18 cellular contexts compared by ENCODE assay signal in genomic region chr3:48024401-48024800, GRCh38. TPM values are rescaled to one million over a fixed set of nuclear protein-coding genes. Genes with fewer than 3 reads are reported as not detected.
DNase-seq lines count a peak whose midpoint lies in the region; ATAC-seq and TF ChIP-seq lines count a peak whose summit lies in the region.
"Had no signal": no experiment of that assay in that cellular context is flagged by ENCODE, and none has a peak within 500 bp of the region (broad histone marks: within the 10 kb centered on the region; RNA-seq: fewer than 3 reads in every experiment).

No MANE protein-coding gene starts in this region.

- no peaks in the 10 kb centered on the region for H3K27me3 ChIP-seq in left ventricle myocardium inferior (ENCODE audit: low read depth)
- no peaks in the 10 kb centered on the region for H3K27me3 ChIP-seq in heart left ventricle
- H3K27me3 ChIP-seq in adipocyte (replicated peaks; ENCODE audit: control insufficient read depth, insufficient read depth, low read length), result no peaks in the 10 kb centered on the region
- no peaks in the 10 kb centered on the region for H3K27me3 ChIP-seq in thyroid gland
- H3K27me3 ChIP-seq in tibial artery, result no peaks in the 10 kb centered on the region
- H3K27me3 ChIP-seq: SJSA1 had no signal

- no peaks in the 10 kb centered on the region for H3K36me3 ChIP-seq in left ventricle myocardium inferior
- H3K36me3 ChIP-seq in heart left ventricle, result no peaks in the 10 kb centered on the region
- no peaks in the 10 kb centered on the region for H3K36me3 ChIP-seq in adipocyte (ENCODE audit: control insufficient read depth, insufficient read depth, low read length, severe bottlenecking)
- H3K36me3 ChIP-seq in thyroid gland, result no peaks in the 10 kb centered on the region
- H3K36me3 ChIP-seq in tibial artery, result no peaks in the 10 kb centered on the region

- intact Hi-C loops in left ventricle myocardium inferior (cut with micrococcal nuclease), result no loop called here
- intact Hi-C loops in heart left ventricle (cut with DNase I), result no loop called here
- intact Hi-C loops in thyroid gland (cut with DNase I), result no loop called here
- intact Hi-C loops in tibial artery (cut with DNase I; ENCODE audit: low total_unique reads), result no loop called here

- H3K9me3 ChIP-seq in left ventricle myocardium inferior (replicated peaks) (no peaks in the 10 kb centered on the region), heart left ventricle (no peaks in the 10 kb centered on the region), adipocyte (ENCODE audit: control insufficient read depth, low read length) (no peaks in the 10 kb centered on the region), thyroid gland (no peaks in the 10 kb centered on the region), tibial artery (no peaks in the 10 kb centered on the region)
- H3K9me3 ChIP-seq: SJSA1 had no signal

- ATAC-seq in heart left ventricle (no peak), GM18868 (IDR thresholded peaks at IDR 0.05; ENCODE audit: unreplicated experiment) (no peak)

- WGBS in heart left ventricle, 4 donors, result 52 to 79% (median 74%) methylated on average over 1 of the region's 1 CpG
- WGBS in thyroid gland, 2 donors, result 86 to 96% methylated on average over 1 of the region's 1 CpG

- DNase-seq in left ventricle myocardium inferior (no peak), heart left ventricle (no peak), adipocyte (ENCODE audit: low read depth) (peak; percentile 15), foreskin melanocyte (peak; percentile 74), thyroid gland (no peak), medulla oblongata (ENCODE audit: extremely low spot score) (no peak), tibial artery (no peak)
- DNase-seq: C1 segment of cervical spinal cord, DMS153, NCI-H1048, NCI-H146, NCI-H2081, NCI-H510A, NCI-H82, PC-9 had no signal

- TF ChIP-seq POLR2A in heart left ventricle (IDR thresholded peaks at IDR 0.05), result no peak
- TF ChIP-seq POLR2A in thyroid gland (IDR thresholded peaks at IDR 0.05), result no peak

- H3K4me3 ChIP-seq in left ventricle myocardium inferior (no peak overlapping the region), heart left ventricle (no peak overlapping the region), adipocyte (ENCODE audit: low read length) (no peak overlapping the region), thyroid gland (replicated peaks in 1 of 3) (no peak overlapping the region), tibial artery (no peak overlapping the region)
- H3K4me3 ChIP-seq: PC-9, SJSA1 had no signal

- H3K27ac ChIP-seq in left ventricle myocardium inferior (replicated peaks), result peak overlapping the region; percentile 65
- H3K27ac ChIP-seq in heart left ventricle, result peak overlapping the region in 1 of 12 donors; percentile 50
- no peak overlapping the region for H3K27ac ChIP-seq in thyroid gland
- no peak overlapping the region for H3K27ac ChIP-seq in tibial artery
- H3K27ac ChIP-seq: 22Rv1, PC-9, SJSA1 had no signal

- TF ChIP-seq CTCF in left ventricle myocardium inferior (IDR thresholded peaks at IDR 0.05; ENCODE audit: borderline replicate concordance) (no peak), heart left ventricle (IDR thresholded peaks at IDR 0.05) (no peak), thyroid gland (IDR thresholded peaks at IDR 0.05) (no peak), tibial artery (IDR thresholded peaks at IDR 0.05) (no peak)

- no peak overlapping the region for H3K9ac ChIP-seq in adipocyte (ENCODE audit: low read length)

- peaks cover 77% of the 10 kb centered on the region for H3K4me1 ChIP-seq in left ventricle myocardium inferior
- H3K4me1 ChIP-seq in heart left ventricle, result peaks cover 10 to 61% (median 32%) of the 10 kb centered on the region in 12 donors
- H3K4me1 ChIP-seq in adipocyte (ENCODE audit: control insufficient read depth, insufficient read depth, low read length), result peaks cover 11% of the 10 kb centered on the region
- H3K4me1 ChIP-seq in thyroid gland, result peaks cover 12 to 20% of the 10 kb centered on the region in 2 donors
- H3K4me1 ChIP-seq in tibial artery, result peaks cover 0 to 71% (median 18%) of the 10 kb centered on the region in 4 donors
- H3K4me1 ChIP-seq: SJSA1 had no signal

RNA-seq across cellular contexts. Expression of gene MAP4, which starts 8.2 kb away (rescaled TPM):
- total RNA-seq in left ventricle myocardium inferior, result 662 TPM
- 1,000 to 10,000 TPM in 2 of 9 donors, 100 to 1,000 TPM in 7; 484 to 1,422 (median 877) TPM for total RNA-seq in heart left ventricle
- polyA plus RNA-seq in heart left ventricle, result 100 to 1,000 TPM; 206 to 346 TPM
- 100 to 1,000 TPM in 1 of 4 donors, 10 to 100 TPM in 3; 75.5 to 103 (median 88.0) TPM for total RNA-seq in thyroid gland

Comparison
In these comparisons a context has a peak if more than half of its experiments do, and no peak if none do; other contexts are left out.
1. DNase-seq: peak in adipocyte (single experiment) and foreskin melanocyte (single experiment); none in left ventricle myocardium inferior (single experiment), heart left ventricle (0 of 5), thyroid gland (0 of 2), medulla oblongata (single experiment) and tibial artery (0 of 2).